Comparison of ENCODE assay signal across 8 cellular contexts in genomic region chr10:84264611-84265141, GRCh38. TPM values are rescaled to one million over a fixed set of nuclear protein-coding genes. Genes with fewer than 3 reads are reported as not detected.
DNase-seq lines count a peak whose midpoint lies in the region; ATAC-seq and TF ChIP-seq lines count a peak whose summit lies in the region.

No MANE protein-coding gene starts in this region.

- peaks cover 8% of the 10 kb centered on the region for H3K4me1 Mint-ChIP-seq in Calu3 (ENCODE audit: low read depth, unreplicated experiment)
- peaks cover 0 to 16% (median 7%) of the 10 kb centered on the region in 7 donors for H3K4me1 Mint-ChIP-seq in naive thymus-derived CD4-positive, alpha-beta T cell

- H3K9me3 ChIP-seq in naive thymus-derived CD4-positive, alpha-beta T cell (ENCODE audit: control insufficient read depth in 2 of 3, low read length in 3 of 3): no peaks in the 10 kb centered on the region

- intact Hi-C loops in Calu3 (cut with micrococcal nuclease; ENCODE audit: unreplicated experiment): loop anchor here (1.0 to 10.0 kb wide), 3 partner anchors 103 to 273 kb away; no protein-coding TSS in a partner anchor
- intact Hi-C loops in naive thymus-derived CD4-positive, alpha-beta T cell (cut with micrococcal nuclease): loop anchor here (1.0 to 5.0 kb wide), 8 partner anchors 65 to 452 kb away; no protein-coding TSS in a partner anchor

- no peak overlapping the region for H3K4me3 ChIP-seq in epithelial cell of proximal tubule (ENCODE audit: low read depth, low read length)
- no peak overlapping the region for H3K4me3 ChIP-seq in naive thymus-derived CD4-positive, alpha-beta T cell (ENCODE audit: low read length)

- H3K4me3 Mint-ChIP-seq in Calu3 (ENCODE audit: low read depth, unreplicated experiment): no peak overlapping the region
- H3K4me3 Mint-ChIP-seq in naive thymus-derived CD4-positive, alpha-beta T cell: no peak overlapping the region

- CTCF ChIA-PET in Calu3 (lab: Charles Lee): interaction anchor here (0.6 to 1.8 kb wide), 3 partner anchors 72 to 273 kb away, joined by 3 to 13 read pairs (median 3); no protein-coding TSS in a partner anchor
- CTCF ChIA-PET in naive thymus-derived CD4-positive, alpha-beta T cell (lab: Charles Lee): interaction anchor here (0.6 to 9.0 kb wide), 6 partner anchors 8 to 277 kb away, joined by 3 to 129 read pairs (median 4); no protein-coding TSS in a partner anchor

- POLR2A ChIA-PET in naive thymus-derived CD4-positive, alpha-beta T cell (lab: Charles Lee): interaction anchor here (1.0 kb wide), 1 partner anchor 272 kb away, joined by 3 read pairs; no protein-coding TSS in a partner anchor

- no peaks in the 10 kb centered on the region for H3K36me3 Mint-ChIP-seq in Calu3 (ENCODE audit: insufficient read depth, unreplicated experiment)
- no peaks in the 10 kb centered on the region for H3K36me3 Mint-ChIP-seq in naive thymus-derived CD4-positive, alpha-beta T cell

- DNase-seq in Calu3 (peak; percentile 61), GM20000 (ENCODE audit: low spot score) (peak; percentile 74), NOMO-1 treated with DMSO at 0.1 percent for 48 hours (lab: John Stamatoyannopoulos, UW; ENCODE audit: unreplicated experiment) (peak; percentile 53), epithelial cell of proximal tubule (ENCODE audit: low read depth) (no peak)
- DNase-seq in activated CD8-positive, alpha-beta memory T cell treated with anti-CD3 and anti-CD28 coated beads, Interleukin-2, amount 50 U/mL, for 24 hours (ENCODE audit: extremely low read depth): peak; percentile 37
- DNase-seq in naive thymus-derived CD4-positive, alpha-beta T cell: peak; percentile 37 to 74 (median 61)
- DNase-seq in stimulated activated CD8-positive, alpha-beta memory T cell treated with anti-CD3 and anti-CD28 coated beads, Interleukin-7, amount 100 ng/mL, for 4 hours (ENCODE audit: low read depth in 2 of 2): peak; percentile 41 to 49

- H3K27ac Mint-ChIP-seq in Calu3 (ENCODE audit: unreplicated experiment): no peak overlapping the region
- no peak overlapping the region for H3K27ac Mint-ChIP-seq in naive thymus-derived CD4-positive, alpha-beta T cell

- TF ChIP-seq CTCF in Calu3 (IDR thresholded peaks at IDR 0.05; ENCODE audit: unreplicated experiment): peak; percentile 64
- peak; percentile 99 for TF ChIP-seq CTCF in GM20000 (IDR thresholded peaks at IDR 0.05; ENCODE audit: extremely low read depth, missing control alignments)
- peak; percentile 99 for TF ChIP-seq CTCF in epithelial cell of proximal tubule (conservative IDR thresholded peaks at IDR 0.05; ENCODE audit: low read depth, low read length)

- no peaks in the 10 kb centered on the region for H3K36me3 ChIP-seq in naive thymus-derived CD4-positive, alpha-beta T cell (ENCODE audit: control insufficient read depth in 2 of 3, insufficient read depth in 3 of 3, low read length in 3 of 3)

- no peaks in the 10 kb centered on the region for H3K27me3 ChIP-seq in naive thymus-derived CD4-positive, alpha-beta T cell (ENCODE audit: control insufficient read depth in 2 of 2, insufficient read depth in 2 of 2, low read length in 2 of 2)

- no peaks in the 10 kb centered on the region for H3K9me3 Mint-ChIP-seq in Calu3 (ENCODE audit: low read depth, unreplicated experiment)
- H3K9me3 Mint-ChIP-seq in naive thymus-derived CD4-positive, alpha-beta T cell: no peaks in the 10 kb centered on the region

- H3K4me1 ChIP-seq in naive thymus-derived CD4-positive, alpha-beta T cell (ENCODE audit: control insufficient read depth in 2 of 2, insufficient read depth in 2 of 2, low read length in 2 of 2): peaks cover 0 to 3% of the 10 kb centered on the region in 2 donors

- ATAC-seq in HG03565 (IDR thresholded peaks at IDR 0.05; ENCODE audit: unreplicated experiment): peak; percentile 91
- ATAC-seq in naive thymus-derived CD4-positive, alpha-beta T cell: peak; percentile 94

- no peak overlapping the region for H3K27ac ChIP-seq in naive thymus-derived CD4-positive, alpha-beta T cell (ENCODE audit: low read depth, low read length)

- BruUV-seq in Calu3 (replicated peaks; lab: Mats Ljungman, UMichigan): no TSS peak

- peaks cover 28% of the 10 kb centered on the region for H3K27me3 Mint-ChIP-seq in Calu3 (ENCODE audit: unreplicated experiment)
- H3K27me3 Mint-ChIP-seq in naive thymus-derived CD4-positive, alpha-beta T cell: peaks cover 12 to 36% (median 25%) of the 10 kb centered on the region in 5 donors

RNA-seq across cellular contexts. Expression of gene RGR, which starts 19.8 kb away (rescaled TPM):
- total RNA-seq in Calu3 (2022): not detected in 2 replicates
- not detected in 2 replicates for total RNA-seq in epithelial cell of proximal tubule
- not detected for total RNA-seq in naive thymus-derived CD4-positive, alpha-beta T cell
- polyA plus RNA-seq in naive thymus-derived CD4-positive, alpha-beta T cell: not detected

RNA-seq across cellular contexts. Expression of gene LRIT1, which starts 23.3 kb away (rescaled TPM):
- total RNA-seq in Calu3 (2022): not detected in 2 replicates
- not detected in 2 replicates for total RNA-seq in epithelial cell of proximal tubule
- not detected for total RNA-seq in naive thymus-derived CD4-positive, alpha-beta T cell
- not detected for polyA plus RNA-seq in naive thymus-derived CD4-positive, alpha-beta T cell

RNA-seq across cellular contexts. Expression of gene LRIT2, which starts 39.3 kb away (rescaled TPM):
- not detected in 2 replicates for total RNA-seq in Calu3 (2022)
- total RNA-seq in epithelial cell of proximal tubule: not detected in 2 replicates
- total RNA-seq in naive thymus-derived CD4-positive, alpha-beta T cell: not detected
- polyA plus RNA-seq in naive thymus-derived CD4-positive, alpha-beta T cell: not detected
